ENCODE assay signal across 24 cellular contexts in genomic region chr22:19797631-19798319, GRCh38. TPM values are rescaled to one million over a fixed set of nuclear protein-coding genes. Genes with fewer than 3 reads are reported as not detected.
"Had no signal": no experiment of that assay in that cellular context is flagged by ENCODE, and none has a peak within 500 bp of the region (broad histone marks: within the 10 kb centered on the region; RNA-seq: fewer than 3 reads in every experiment).

No MANE protein-coding gene starts in this region.

- H3K4me1 ChIP-seq: Peyer's patch had no signal

- H3K27ac ChIP-seq: Peyer's patch had no signal

- H3K9me3 ChIP-seq: Peyer's patch had no signal

- H3K4me3 Mint-ChIP-seq: activated CD4-positive, alpha-beta memory T cell treated with anti-CD3 and anti-CD28 coated beads for 36 hours; activated CD4-positive, alpha-beta T cell treated with anti-CD3 and anti-CD28 coated beads, Interleukin-2, amount 10 ng/mL, durations not matched to agents 7 days and 5 days; activated naive CD4-positive, alpha-beta T cell treated with anti-CD3 and anti-CD28 coated beads for 36 hours; activated naive CD8-positive, alpha-beta T cell; activated T-cell treated with anti-CD3 and anti-CD28 coated beads, Interleukin-2, amount 50 U/mL, for 4 hours; brain; T-cell had no signal

- H3K9me3 Mint-ChIP-seq: activated CD4-positive, alpha-beta T cell treated with anti-CD3 and anti-CD28 coated beads, Interleukin-2, amount 10 ng/mL, durations not matched to agents 7 days and 5 days; activated naive CD4-positive, alpha-beta T cell treated with anti-CD3 and anti-CD28 coated beads for 36 hours had no signal

- H3K27ac Mint-ChIP-seq: activated CD4-positive, alpha-beta memory T cell treated with anti-CD3 and anti-CD28 coated beads for 36 hours; activated CD4-positive, alpha-beta T cell treated with anti-CD3 and anti-CD28 coated beads, Interleukin-2, amount 10 ng/mL, durations not matched to agents 7 days and 5 days; activated naive CD4-positive, alpha-beta T cell treated with anti-CD3 and anti-CD28 coated beads for 36 hours; activated naive CD8-positive, alpha-beta T cell; brain; T-cell had no signal

- H3K4me3 ChIP-seq: Peyer's patch, SK-N-MC had no signal

- FAIRE-seq: astrocyte, TTC549 had no signal

- H3K4me1 Mint-ChIP-seq: activated CD4-positive, alpha-beta T cell treated with anti-CD3 and anti-CD28 coated beads, Interleukin-2, amount 10 ng/mL, durations not matched to agents 7 days and 5 days had no signal

- H3K27me3 Mint-ChIP-seq: activated CD4-positive, alpha-beta memory T cell treated with anti-CD3 and anti-CD28 coated beads for 36 hours; activated CD4-positive, alpha-beta T cell treated with anti-CD3 and anti-CD28 coated beads, Interleukin-2, amount 10 ng/mL, durations not matched to agents 7 days and 5 days; activated naive CD8-positive, alpha-beta T cell; T-cell had no signal

- DNase-seq: activated CD4-positive, alpha-beta memory T cell treated with anti-CD3 and anti-CD28 coated beads for 36 hours; activated CD4-positive, alpha-beta T cell treated with anti-CD3 and anti-CD28 coated beads, Interleukin-2, amount 10 ng/mL, durations not matched to agents 7 days and 5 days; activated CD4-positive, CD25-positive, alpha-beta regulatory T cell; activated CD8-positive, alpha-beta memory T cell treated with anti-CD3 and anti-CD28 coated beads for 24 hours; activated gamma-delta T cell; activated naive CD4-positive, alpha-beta T cell treated with anti-CD3 and anti-CD28 coated beads for 36 hours; activated T-cell treated with anti-CD3 and anti-CD28 coated beads, Interleukin-2, amount 50 U/mL, for 4 hours; amygdala; MM.1S; NCI-H1105; NCI-H1436; NCI-H1694 treated with DMSO at 0.1 percent for 48 hours; NCI-H2029 treated with DMSO at 0.1 percent for 48 hours; NCI-H446; NCI-H524; Peyer's patch; T-cell; T-helper 2 cell; T1000 had no signal

- ATAC-seq: activated T-cell treated with anti-CD3 and anti-CD28 coated beads, Interleukin-2, amount 50 U/mL, for 4 hours; T-cell had no signal

- H3K27me3 ChIP-seq: Peyer's patch had no signal

- H3K36me3 ChIP-seq: Peyer's patch had no signal

RNA-seq across cellular contexts. Expression of gene TBX1, which starts 37.2 kb away (rescaled TPM):
- total RNA-seq: activated CD4-positive, alpha-beta memory T cell treated with anti-CD3 and anti-CD28 coated beads for 36 hours; activated CD4-positive, alpha-beta T cell treated with anti-CD3 and anti-CD28 coated beads, Interleukin-2, amount 10 ng/mL, durations not matched to agents 7 days and 5 days; activated naive CD4-positive, alpha-beta T cell treated with anti-CD3 and anti-CD28 coated beads for 36 hours; activated T-cell treated with anti-CD3 and anti-CD28 coated beads, Interleukin-2, amount 50 U/mL, for 4 hours had no signal
